25 cellular contexts compared by ENCODE assay signal in the genomic region with DNA sequence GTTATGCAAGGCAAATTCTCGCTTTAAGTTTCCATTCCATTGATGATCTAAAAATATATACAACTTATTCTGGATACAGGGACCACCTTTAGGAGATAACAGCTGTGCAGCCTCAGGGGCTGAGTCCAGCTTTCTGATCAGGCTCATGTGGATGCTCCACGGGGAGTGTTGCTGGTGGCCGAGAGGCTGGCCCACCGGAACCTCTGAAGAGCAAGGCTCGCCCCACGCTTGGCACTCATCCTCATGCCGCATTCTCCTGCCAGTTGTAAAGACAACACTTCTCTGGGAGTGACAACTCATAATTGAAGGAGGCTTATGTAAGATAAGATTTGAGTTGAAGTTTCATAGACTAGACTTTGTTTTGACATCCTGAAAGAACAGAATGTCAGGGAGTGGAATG.
DNase-seq lines count a peak whose midpoint lies in the region; ATAC-seq lines count a peak whose summit lies in the region.
"Had no signal": no experiment of that assay in that cellular context is flagged by ENCODE, and none has a peak within 500 bp of the region (broad histone marks: within the 10 kb centered on the region; RNA-seq: fewer than 3 reads in every experiment).

No MANE protein-coding gene starts in this region.

- H3K4me3 Mint-ChIP-seq in stimulated activated naive B cell treated with anti-CD40 and anti-IgM and Interleukin-4, amounts not matched to agents 10 μg/mL and 1 μg/mL and 100 μg/mL, for 72 hours, result no peak overlapping the region
- H3K4me3 Mint-ChIP-seq: CD8-positive, alpha-beta T cell; GM23338; H9 had no signal

- no peak overlapping the region for H3K27ac Mint-ChIP-seq in stimulated activated naive B cell treated with anti-CD40 and anti-IgM and Interleukin-4, amounts not matched to agents 10 μg/mL and 1 μg/mL and 100 μg/mL, for 72 hours
- H3K27ac Mint-ChIP-seq: CD8-positive, alpha-beta T cell; GM23338; H9 had no signal

- DNase-seq in ecto neural progenitor cell (ENCODE audit: low spot score) (peak; percentile 29), posterior vena cava (ENCODE audit: low spot score) (peak; percentile 51), ureter (ENCODE audit: low spot score) (peak; percentile 23), NK-92 (lab: John Stamatoyannopoulos, UW; ENCODE audit: unreplicated experiment) (no peak), Right ventricle myocardium inferior (ENCODE audit: missing footprints) (no peak)
- no peak for DNase-seq in stimulated activated naive B cell treated with anti-CD40 and anti-IgM and Interleukin-4, amounts not matched to agents 10 μg/mL and 1 μg/mL and 100 μg/mL, for 72 hours
- DNase-seq: C1 segment of cervical spinal cord; Caco-2; CD8-positive, alpha-beta T cell; H9; IMR-90; KG1; MG63; NCI-H1105 treated with DMSO at 0.1 percent for 48 hours; NCI-H146; NCI-H1930; NCI-H2107; NCI-H446; NCI-H524 treated with DMSO at 0.1 percent for 48 hours; NCI-H774; NK-92 treated with Interleukin-12 subunit alpha and Interleukin-12 subunit beta, amount 100 ng/mL, for 24 hours; PC-3; SHP77 had no signal

- ATAC-seq in esophagus mucosa (peak; percentile 1), Right ventricle myocardium inferior (no peak)
- no peak for ATAC-seq in stimulated activated naive B cell treated with anti-CD40 and anti-IgM and Interleukin-4, amounts not matched to agents 10 μg/mL and 1 μg/mL and 100 μg/mL, for 72 hours (replicated peaks)
- ATAC-seq: CD8-positive, alpha-beta T cell; GM23338; PC-3 had no signal

- H3K4me1 Mint-ChIP-seq in stimulated activated naive B cell treated with anti-CD40 and anti-IgM and Interleukin-4, amounts not matched to agents 10 μg/mL and 1 μg/mL and 100 μg/mL, for 72 hours, result no peaks in the 10 kb centered on the region

- no peaks in the 10 kb centered on the region for H3K9me3 Mint-ChIP-seq in stimulated activated naive B cell treated with anti-CD40 and anti-IgM and Interleukin-4, amounts not matched to agents 10 μg/mL and 1 μg/mL and 100 μg/mL, for 72 hours
- H3K9me3 Mint-ChIP-seq: CD8-positive, alpha-beta T cell had no signal

- H3K36me3 Mint-ChIP-seq in stimulated activated naive B cell treated with anti-CD40 and anti-IgM and Interleukin-4, amounts not matched to agents 10 μg/mL and 1 μg/mL and 100 μg/mL, for 72 hours, result no peaks in the 10 kb centered on the region
- H3K36me3 Mint-ChIP-seq: CD8-positive, alpha-beta T cell had no signal

- H3K27me3 Mint-ChIP-seq in stimulated activated naive B cell treated with anti-CD40 and anti-IgM and Interleukin-4, amounts not matched to agents 10 μg/mL and 1 μg/mL and 100 μg/mL, for 72 hours, result peaks cover 22 to 27% of the 10 kb centered on the region in 2 donors

- intact Hi-C loops in posterior vena cava (cut with DNase I), result loop anchor here in 1 of 2 donors (10.0 kb wide), 1 partner anchor 1359 kb away; no protein-coding TSS in a partner anchor
- intact Hi-C loops in Right ventricle myocardium inferior (cut with DNase I), result no loop called here

Comparison
In these comparisons a context has a peak if more than half of its experiments do, and no peak if none do; other contexts are left out.
1. DNase-seq: peak in ecto neural progenitor cell (single experiment), posterior vena cava (single experiment) and ureter (single experiment); none in stimulated activated naive B cell treated with anti-CD40 and anti-IgM and Interleukin-4, amounts not matched to agents 10 μg/mL and 1 μg/mL and 100 μg/mL, for 72 hours (single experiment), NK-92 (single experiment) and Right ventricle myocardium inferior (single experiment).